In the genomic region with DNA sequence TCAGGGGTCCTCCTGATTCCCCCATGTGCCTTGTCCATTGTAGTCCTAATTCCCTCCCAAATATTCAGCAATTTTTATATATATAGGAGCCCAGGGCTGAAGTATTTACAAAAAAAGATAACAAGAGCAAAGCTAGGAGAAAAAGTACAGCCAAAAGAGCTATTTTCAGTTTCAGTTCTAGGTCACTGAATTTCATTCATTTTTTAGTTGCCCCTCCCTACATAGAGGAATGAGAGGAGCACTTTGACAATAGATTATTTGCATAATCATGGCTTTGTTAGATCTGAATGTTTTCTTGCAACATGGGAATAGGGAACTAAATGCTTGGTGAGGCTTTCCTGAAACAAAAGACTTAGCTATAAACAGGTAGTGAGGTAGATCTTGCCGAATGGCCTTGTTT, we compare ENCODE assay signal across 1 cellular context.
TF ChIP-seq lines count a peak whose summit lies in the region.

No MANE protein-coding gene starts in this region.

TF ChIP-seq in SK-N-SH, 30 proteins besides CTCF, POLR2A, EP300 and RAD21 (continued from another document):
- TF ChIP-seq, protein P1, sequence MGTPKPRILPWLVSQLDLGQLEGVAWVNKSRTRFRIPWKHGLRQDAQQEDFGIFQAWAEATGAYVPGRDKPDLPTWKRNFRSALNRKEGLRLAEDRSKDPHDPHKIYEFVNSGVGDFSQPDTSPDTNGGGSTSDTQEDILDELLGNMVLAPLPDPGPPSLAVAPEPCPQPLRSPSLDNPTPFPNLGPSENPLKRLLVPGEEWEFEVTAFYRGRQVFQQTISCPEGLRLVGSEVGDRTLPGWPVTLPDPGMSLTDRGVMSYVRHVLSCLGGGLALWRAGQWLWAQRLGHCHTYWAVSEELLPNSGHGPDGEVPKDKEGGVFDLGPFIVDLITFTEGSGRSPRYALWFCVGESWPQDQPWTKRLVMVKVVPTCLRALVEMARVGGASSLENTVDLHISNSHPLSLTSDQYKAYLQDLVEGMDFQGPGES (IDR thresholded peaks at IDR 0.05; ENCODE audit: low read depth, low read length) = no peak
- TF ChIP-seq GATA2 (CRISPR knock-in tag; IDR thresholded peaks at IDR 0.05) = no peak
- TF ChIP-seq, protein P2, sequence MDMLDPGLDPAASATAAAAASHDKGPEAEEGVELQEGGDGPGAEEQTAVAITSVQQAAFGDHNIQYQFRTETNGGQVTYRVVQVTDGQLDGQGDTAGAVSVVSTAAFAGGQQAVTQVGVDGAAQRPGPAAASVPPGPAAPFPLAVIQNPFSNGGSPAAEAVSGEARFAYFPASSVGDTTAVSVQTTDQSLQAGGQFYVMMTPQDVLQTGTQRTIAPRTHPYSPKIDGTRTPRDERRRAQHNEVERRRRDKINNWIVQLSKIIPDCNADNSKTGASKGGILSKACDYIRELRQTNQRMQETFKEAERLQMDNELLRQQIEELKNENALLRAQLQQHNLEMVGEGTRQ (IDR thresholded peaks at IDR 0.05; ENCODE audit: borderline replicate concordance, low read depth, low read length) = no peak
- TF ChIP-seq FOXM1 (IDR thresholded peaks at IDR 0.05; ENCODE audit: low read depth) = no peak
- no peak for TF ChIP-seq ELF1 (IDR thresholded peaks at IDR 0.05)
- TF ChIP-seq GABPA (IDR thresholded peaks at IDR 0.05; ENCODE audit: low read depth) = no peak
- no peak for TF ChIP-seq RCOR1 (IDR thresholded peaks at IDR 0.05; ENCODE audit: low read length)
- TF ChIP-seq MEF2A (IDR thresholded peaks at IDR 0.05; ENCODE audit: borderline replicate concordance, low read depth) = no peak
- TF ChIP-seq SIN3A (IDR thresholded peaks at IDR 0.05; ENCODE audit: borderline replicate concordance, low read depth, low read length) = no peak
- no peak for TF ChIP-seq RXRA (IDR thresholded peaks at IDR 0.05; ENCODE audit: borderline replicate concordance, low read depth)
TF ChIP-seq in SK-N-SH: peak in this region for 0.
